In genomic region chr11:60214386-60214785, GRCh38 we compare ENCODE assay signal across 9 cellular contexts. TPM values are rescaled to one million over a fixed set of nuclear protein-coding genes. Genes with fewer than 3 reads are reported as not detected.
"Had no signal": no experiment of that assay in that cellular context is flagged by ENCODE, and none has a peak within 500 bp of the region (broad histone marks: within the 10 kb centered on the region; RNA-seq: fewer than 3 reads in every experiment).

No MANE protein-coding gene starts in this region.

- H3K4me3 ChIP-seq: GM12878 had no signal

- FAIRE-seq: G401.6, GM12878, GM12891, GM12892, GM18507, GM19239 had no signal

- ATAC-seq: GM12878 had no signal

- DNase-seq: GDM1, GF-D8 had no signal

RNA-seq across cellular contexts. Expression of gene MS4A4E, which starts 28.6 kb away (rescaled TPM):
- total RNA-seq: G401 had no signal

RNA-seq across cellular contexts. Expression of gene MS4A6A, which starts 31.5 kb away (rescaled TPM):
- total RNA-seq: G401 had no signal
